In genomic region chr16:84862804-84863484, GRCh38 we compare ENCODE assay signal across 23 cellular contexts. TPM values are rescaled to one million over a fixed set of nuclear protein-coding genes. Genes with fewer than 3 reads are reported as not detected.
"Had no signal": no experiment of that assay in that cellular context is flagged by ENCODE, and none has a peak within 500 bp of the region (broad histone marks: within the 10 kb centered on the region; RNA-seq: fewer than 3 reads in every experiment).

No MANE protein-coding gene starts in this region.

- DNase-seq: activated CD4-positive, alpha-beta T cell treated with anti-CD3 and anti-CD28 coated beads for 48 hours; activated CD4-positive, alpha-beta T cell treated with anti-CD3 and anti-CD28 coated beads, Interleukin-2, amount 50 U/mL, for 4 hours; activated CD8-positive, alpha-beta memory T cell treated with anti-CD3 and anti-CD28 coated beads, Interleukin-2, amount 50 U/mL, for 48 hours; activated CD8-positive, alpha-beta T cell treated with anti-CD3 and anti-CD28 coated beads, Interleukin-2, amount 10 ng/mL, durations not matched to agents 7 days and 5 days; activated T-cell treated with anti-CD3 and anti-CD28 coated beads, Interleukin-2, amount 50 U/mL, for 1 hour; amygdala; brain microvascular endothelial cell; NCI-H1048; NCI-H146; NCI-H187 treated with DMSO at 0.1 percent for 48 hours; NCI-H2107; NCI-H2171 treated with DMSO at 0.1 percent for 48 hours; NCI-H226; NCI-H510A; NCI-H526 treated with DMSO at 0.1 percent for 48 hours; NCI-H82; RPMI8226; SJCRH30; SK-N-SH; T-helper 1 cell; WERI-Rb-1 had no signal

- ATAC-seq: activated CD8-positive, alpha-beta T cell treated with anti-CD3 and anti-CD28 coated beads, Interleukin-2, amount 10 ng/mL, durations not matched to agents 7 days and 5 days; Right ventricle myocardium inferior had no signal

- H3K36me3 ChIP-seq: cardiac muscle cell, SJCRH30, WERI-Rb-1 had no signal

- H3K4me3 ChIP-seq: cardiac muscle cell, SJCRH30 had no signal

- H3K4me2 ChIP-seq: SK-N-SH had no signal

- H3K9ac ChIP-seq: SK-N-SH had no signal

- H3K27ac ChIP-seq: brain microvascular endothelial cell, cardiac muscle cell, SJCRH30, WERI-Rb-1 had no signal

- H3K27me3 ChIP-seq: brain microvascular endothelial cell, cardiac muscle cell, SJCRH30 had no signal

RNA-seq across cellular contexts. Expression of gene CRISPLD2, which starts 43.2 kb away (rescaled TPM):
- total RNA-seq: activated CD8-positive, alpha-beta T cell treated with anti-CD3 and anti-CD28 coated beads, Interleukin-2, amount 10 ng/mL, durations not matched to agents 7 days and 5 days had no signal
